In genomic region chr4:184624972-184625554, GRCh38 we compare ENCODE assay signal across 2 cellular contexts.
TF ChIP-seq lines count a peak whose summit lies in the region.

No MANE protein-coding gene starts in this region.

TF ChIP-seq in GM23338, 12 proteins besides CTCF, POLR2A, EP300 and RAD21:
- TF ChIP-seq ZNF331 (CRISPR knock-in tag; IDR thresholded peaks at IDR 0.05; ENCODE audit: low read depth) (no peak), JUNB (IDR thresholded peaks at IDR 0.05; ENCODE audit: unreplicated experiment) (no peak), POLR2AphosphoS5 (IDR thresholded peaks at IDR 0.05; ENCODE audit: low read depth) (no peak), REST (IDR thresholded peaks at IDR 0.05; ENCODE audit: unreplicated experiment) (no peak), ZNF114 (CRISPR knock-in tag; IDR thresholded peaks at IDR 0.05) (no peak), EZH2phosphoT487 (IDR thresholded peaks at IDR 0.05; ENCODE audit: unreplicated experiment) (no peak), STAT1 (IDR thresholded peaks at IDR 0.05; ENCODE audit: unreplicated experiment) (no peak), NANOG (IDR thresholded peaks at IDR 0.05; ENCODE audit: borderline replicate concordance) (no peak), ZNF462 (CRISPR knock-in tag; IDR thresholded peaks at IDR 0.05) (no peak), ETS1 (IDR thresholded peaks at IDR 0.05) (no peak)
TF ChIP-seq in GM23338: peak in this region for 0.

TF ChIP-seq in GM12878, 131 proteins besides CTCF, POLR2A, EP300 and RAD21:
- TF ChIP-seq CBFB (IDR thresholded peaks at IDR 0.05; ENCODE audit: low read depth) (0 out of 2 replicates have a peak, but pooled peaks have one; percentile 8), REST (IDR thresholded peaks at IDR 0.05; ENCODE audit: low read depth, low read length) (no peak)
